ENCODE assay signal across 1 cellular context in genomic region chr9:137724818-137725240, GRCh38.
TF ChIP-seq lines count a peak whose summit lies in the region.

No MANE protein-coding gene starts in this region.

TF ChIP-seq in K562, 482 proteins besides CTCF, POLR2A, EP300 and RAD21:
- TF ChIP-seq RBM22 (IDR thresholded peaks at IDR 0.05; ENCODE audit: low read depth, low read length, poor library complexity, severe bottlenecking) = peak; percentile 82
- TF ChIP-seq HNRNPL (IDR thresholded peaks at IDR 0.05; ENCODE audit: low read depth, low read length) = peak; percentile 49; the same call in 1 of the 2 replicates
- no peak for TF ChIP-seq ZNF592 (IDR thresholded peaks at IDR 0.05)
- peak; percentile 38; the same call in 1 of the 2 replicates for TF ChIP-seq POLR2G (IDR thresholded peaks at IDR 0.05; ENCODE audit: low read depth, low read length)
TF ChIP-seq in K562: peak in this region for 3.
